1 cellular context compared by ENCODE assay signal in the genomic region with DNA sequence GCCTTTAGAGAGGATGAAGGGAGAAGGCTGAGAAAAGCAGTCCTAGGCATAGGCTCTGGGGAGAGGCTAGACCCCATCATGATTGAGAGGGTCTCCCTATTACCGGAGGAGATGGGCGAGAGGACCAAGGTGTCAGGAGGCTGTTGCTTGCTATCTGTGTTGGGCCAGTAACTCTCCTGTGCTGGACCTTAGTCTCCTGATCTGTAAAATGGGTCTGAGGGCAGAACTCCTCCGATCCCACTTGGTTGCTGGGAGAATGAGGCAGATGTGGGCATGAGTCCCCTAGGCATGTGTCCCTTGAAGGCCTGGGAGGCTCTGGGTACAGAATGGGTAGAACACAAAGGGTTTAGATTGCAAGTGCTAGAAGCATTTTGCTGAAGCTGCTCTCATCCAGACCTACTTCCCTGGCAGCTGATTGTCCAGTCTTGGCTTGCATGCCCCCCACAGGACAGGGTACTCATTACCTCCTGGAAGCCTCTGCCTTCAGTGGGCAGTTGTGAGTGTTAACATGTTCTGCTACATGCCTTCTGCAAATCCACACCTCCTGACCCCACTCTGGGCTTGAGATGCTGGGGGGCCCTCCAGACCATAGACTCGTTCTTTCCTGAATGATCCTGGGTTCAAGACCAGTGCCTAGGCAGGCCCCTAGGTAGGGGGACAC.
TF ChIP-seq lines count a peak whose summit lies in the region.

No MANE protein-coding gene starts in this region.

TF ChIP-seq in GM23338, 12 proteins besides CTCF, POLR2A, EP300 and RAD21 (continued from another document):
- TF ChIP-seq, protein P1, sequence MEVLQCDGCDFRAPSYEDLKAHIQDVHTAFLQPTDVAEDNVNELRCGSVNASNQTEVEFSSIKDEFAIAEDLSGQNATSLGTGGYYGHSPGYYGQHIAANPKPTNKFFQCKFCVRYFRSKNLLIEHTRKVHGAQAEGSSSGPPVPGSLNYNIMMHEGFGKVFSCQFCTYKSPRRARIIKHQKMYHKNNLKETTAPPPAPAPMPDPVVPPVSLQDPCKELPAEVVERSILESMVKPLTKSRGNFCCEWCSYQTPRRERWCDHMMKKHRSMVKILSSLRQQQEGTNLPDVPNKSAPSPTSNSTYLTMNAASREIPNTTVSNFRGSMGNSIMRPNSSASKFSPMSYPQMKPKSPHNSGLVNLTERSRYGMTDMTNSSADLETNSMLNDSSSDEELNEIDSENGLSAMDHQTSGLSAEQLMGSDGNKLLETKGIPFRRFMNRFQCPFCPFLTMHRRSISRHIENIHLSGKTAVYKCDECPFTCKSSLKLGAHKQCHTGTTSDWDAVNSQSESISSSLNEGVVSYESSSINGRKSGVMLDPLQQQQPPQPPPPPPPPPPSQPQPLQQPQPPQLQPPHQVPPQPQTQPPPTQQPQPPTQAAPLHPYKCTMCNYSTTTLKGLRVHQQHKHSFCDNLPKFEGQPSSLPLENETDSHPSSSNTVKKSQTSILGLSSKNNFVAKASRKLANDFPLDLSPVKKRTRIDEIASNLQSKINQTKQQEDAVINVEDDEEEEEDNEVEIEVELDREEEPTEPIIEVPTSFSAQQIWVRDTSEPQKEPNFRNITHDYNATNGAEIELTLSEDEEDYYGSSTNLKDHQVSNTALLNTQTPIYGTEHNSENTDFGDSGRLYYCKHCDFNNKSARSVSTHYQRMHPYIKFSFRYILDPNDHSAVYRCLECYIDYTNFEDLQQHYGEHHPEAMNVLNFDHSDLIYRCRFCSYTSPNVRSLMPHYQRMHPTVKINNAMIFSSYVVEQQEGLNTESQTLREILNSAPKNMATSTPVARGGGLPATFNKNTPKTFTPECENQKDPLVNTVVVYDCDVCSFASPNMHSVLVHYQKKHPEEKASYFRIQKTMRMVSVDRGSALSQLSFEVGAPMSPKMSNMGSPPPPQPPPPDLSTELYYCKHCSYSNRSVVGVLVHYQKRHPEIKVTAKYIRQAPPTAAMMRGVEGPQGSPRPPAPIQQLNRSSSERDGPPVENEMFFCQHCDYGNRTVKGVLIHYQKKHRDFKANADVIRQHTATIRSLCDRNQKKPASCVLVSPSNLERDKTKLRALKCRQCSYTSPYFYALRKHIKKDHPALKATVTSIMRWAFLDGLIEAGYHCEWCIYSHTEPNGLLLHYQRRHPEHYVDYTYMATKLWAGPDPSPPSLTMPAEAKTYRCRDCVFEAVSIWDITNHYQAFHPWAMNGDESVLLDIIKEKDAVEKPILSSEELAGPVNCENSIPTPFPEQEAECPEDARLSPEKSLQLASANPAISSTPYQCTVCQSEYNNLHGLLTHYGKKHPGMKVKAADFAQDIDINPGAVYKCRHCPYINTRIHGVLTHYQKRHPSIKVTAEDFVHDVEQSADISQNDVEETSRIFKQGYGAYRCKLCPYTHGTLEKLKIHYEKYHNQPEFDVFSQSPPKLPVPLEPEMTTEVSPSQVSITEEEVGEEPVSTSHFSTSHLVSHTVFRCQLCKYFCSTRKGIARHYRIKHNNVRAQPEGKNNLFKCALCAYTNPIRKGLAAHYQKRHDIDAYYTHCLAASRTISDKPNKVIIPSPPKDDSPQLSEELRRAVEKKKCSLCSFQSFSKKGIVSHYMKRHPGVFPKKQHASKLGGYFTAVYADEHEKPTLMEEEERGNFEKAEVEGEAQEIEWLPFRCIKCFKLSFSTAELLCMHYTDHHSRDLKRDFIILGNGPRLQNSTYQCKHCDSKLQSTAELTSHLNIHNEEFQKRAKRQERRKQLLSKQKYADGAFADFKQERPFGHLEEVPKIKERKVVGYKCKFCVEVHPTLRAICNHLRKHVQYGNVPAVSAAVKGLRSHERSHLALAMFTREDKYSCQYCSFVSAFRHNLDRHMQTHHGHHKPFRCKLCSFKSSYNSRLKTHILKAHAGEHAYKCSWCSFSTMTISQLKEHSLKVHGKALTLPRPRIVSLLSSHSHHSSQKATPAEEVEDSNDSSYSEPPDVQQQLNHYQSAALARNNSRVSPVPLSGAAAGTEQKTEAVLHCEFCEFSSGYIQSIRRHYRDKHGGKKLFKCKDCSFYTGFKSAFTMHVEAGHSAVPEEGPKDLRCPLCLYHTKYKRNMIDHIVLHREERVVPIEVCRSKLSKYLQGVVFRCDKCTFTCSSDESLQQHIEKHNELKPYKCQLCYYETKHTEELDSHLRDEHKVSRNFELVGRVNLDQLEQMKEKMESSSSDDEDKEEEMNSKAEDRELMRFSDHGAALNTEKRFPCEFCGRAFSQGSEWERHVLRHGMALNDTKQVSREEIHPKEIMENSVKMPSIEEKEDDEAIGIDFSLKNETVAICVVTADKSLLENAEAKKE (CRISPR knock-in tag; IDR thresholded peaks at IDR 0.05): no peak
- TF ChIP-seq STAT1 (IDR thresholded peaks at IDR 0.05; ENCODE audit: unreplicated experiment) (no peak), POLR2AphosphoS5 (IDR thresholded peaks at IDR 0.05; ENCODE audit: low read depth) (no peak), ZNF331 (CRISPR knock-in tag; IDR thresholded peaks at IDR 0.05; ENCODE audit: low read depth) (no peak)
- TF ChIP-seq, protein P2, sequence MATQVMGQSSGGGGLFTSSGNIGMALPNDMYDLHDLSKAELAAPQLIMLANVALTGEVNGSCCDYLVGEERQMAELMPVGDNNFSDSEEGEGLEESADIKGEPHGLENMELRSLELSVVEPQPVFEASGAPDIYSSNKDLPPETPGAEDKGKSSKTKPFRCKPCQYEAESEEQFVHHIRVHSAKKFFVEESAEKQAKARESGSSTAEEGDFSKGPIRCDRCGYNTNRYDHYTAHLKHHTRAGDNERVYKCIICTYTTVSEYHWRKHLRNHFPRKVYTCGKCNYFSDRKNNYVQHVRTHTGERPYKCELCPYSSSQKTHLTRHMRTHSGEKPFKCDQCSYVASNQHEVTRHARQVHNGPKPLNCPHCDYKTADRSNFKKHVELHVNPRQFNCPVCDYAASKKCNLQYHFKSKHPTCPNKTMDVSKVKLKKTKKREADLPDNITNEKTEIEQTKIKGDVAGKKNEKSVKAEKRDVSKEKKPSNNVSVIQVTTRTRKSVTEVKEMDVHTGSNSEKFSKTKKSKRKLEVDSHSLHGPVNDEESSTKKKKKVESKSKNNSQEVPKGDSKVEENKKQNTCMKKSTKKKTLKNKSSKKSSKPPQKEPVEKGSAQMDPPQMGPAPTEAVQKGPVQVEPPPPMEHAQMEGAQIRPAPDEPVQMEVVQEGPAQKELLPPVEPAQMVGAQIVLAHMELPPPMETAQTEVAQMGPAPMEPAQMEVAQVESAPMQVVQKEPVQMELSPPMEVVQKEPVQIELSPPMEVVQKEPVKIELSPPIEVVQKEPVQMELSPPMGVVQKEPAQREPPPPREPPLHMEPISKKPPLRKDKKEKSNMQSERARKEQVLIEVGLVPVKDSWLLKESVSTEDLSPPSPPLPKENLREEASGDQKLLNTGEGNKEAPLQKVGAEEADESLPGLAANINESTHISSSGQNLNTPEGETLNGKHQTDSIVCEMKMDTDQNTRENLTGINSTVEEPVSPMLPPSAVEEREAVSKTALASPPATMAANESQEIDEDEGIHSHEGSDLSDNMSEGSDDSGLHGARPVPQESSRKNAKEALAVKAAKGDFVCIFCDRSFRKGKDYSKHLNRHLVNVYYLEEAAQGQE (IDR thresholded peaks at IDR 0.05; ENCODE audit: unreplicated experiment): no peak
- TF ChIP-seq, protein P3, sequence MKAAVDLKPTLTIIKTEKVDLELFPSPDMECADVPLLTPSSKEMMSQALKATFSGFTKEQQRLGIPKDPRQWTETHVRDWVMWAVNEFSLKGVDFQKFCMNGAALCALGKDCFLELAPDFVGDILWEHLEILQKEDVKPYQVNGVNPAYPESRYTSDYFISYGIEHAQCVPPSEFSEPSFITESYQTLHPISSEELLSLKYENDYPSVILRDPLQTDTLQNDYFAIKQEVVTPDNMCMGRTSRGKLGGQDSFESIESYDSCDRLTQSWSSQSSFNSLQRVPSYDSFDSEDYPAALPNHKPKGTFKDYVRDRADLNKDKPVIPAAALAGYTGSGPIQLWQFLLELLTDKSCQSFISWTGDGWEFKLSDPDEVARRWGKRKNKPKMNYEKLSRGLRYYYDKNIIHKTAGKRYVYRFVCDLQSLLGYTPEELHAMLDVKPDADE (IDR thresholded peaks at IDR 0.05): no peak
TF ChIP-seq in GM23338: peak in this region for 0.
